Comparison of ENCODE assay signal across 8 cellular contexts in genomic region chr7:141014523-141015395, GRCh38. TPM values are rescaled to one million over a fixed set of nuclear protein-coding genes. Genes with fewer than 3 reads are reported as not detected.
DNase-seq lines count a peak whose midpoint lies in the region; ATAC-seq and TF ChIP-seq lines count a peak whose summit lies in the region.

MRPS33 (minus strand) TSS chr7:141014952; CDS start chr7:141010633, 4,319 bp downstream.

- intact Hi-C loops in PC-3 (cut with micrococcal nuclease) = loop anchor here (1.0 to 5.0 kb wide), 4 partner anchors 90 to 638 kb away; partner anchors contain the start of gene BRAF

- H3K36me3 ChIP-seq in PC-3 (ENCODE audit: low read depth, low read length) = no peaks in the 10 kb centered on the region; the same call in 1 of the 2 replicates

- BruUV-seq in PC-3 (replicated peaks; lab: Mats Ljungman, UMichigan) = TSS peak; percentile 78

- peak within 1 kb of the TSS; percentile 43 for H3K27ac ChIP-seq in PC-3 (ENCODE audit: low read length)

- no peaks in the 10 kb centered on the region for H3K9me2 ChIP-seq in PC-3 (replicated peaks; ENCODE audit: low read length)

- H3K27me3 ChIP-seq in PC-3 (ENCODE audit: low read length) = peaks cover 16% of the 10 kb centered on the region; the same call in 1 of the 2 replicates

- ATAC-seq in GM21619 (IDR thresholded peaks at IDR 0.05; ENCODE audit: unreplicated experiment) = peak; percentile 98
- peak; percentile 97 for ATAC-seq in PC-3

- peaks cover 16% of the 10 kb centered on the region for H3K4me1 ChIP-seq in PC-3 (ENCODE audit: insufficient read depth, low read length)

- no peaks in the 10 kb centered on the region for H4K20me1 ChIP-seq in PC-3 (ENCODE audit: low read length)

- H3F3A ChIP-seq in PC-3 (ENCODE audit: low read length, unreplicated experiment) = peaks cover 7% of the 10 kb centered on the region

- CTCF ChIA-PET in PC-3 (lab: Charles Lee) = interaction anchor here (0.6 kb wide), 2 partner anchors 102 to 361 kb away, joined by 3 read pairs; no protein-coding TSS in a partner anchor

- H3K9ac ChIP-seq in PC-3 (ENCODE audit: low read length) = peak within 1 kb of the TSS; percentile 76

- H3K4me2 ChIP-seq in PC-3 (ENCODE audit: low read length) = peak within 1 kb of the TSS; percentile 93

- peak; percentile 77 for TF ChIP-seq CTCF in PC-3 (conservative IDR thresholded peaks at IDR 0.05; ENCODE audit: low read depth, low read length)
- TF ChIP-seq CTCF in epithelial cell of proximal tubule (conservative IDR thresholded peaks at IDR 0.05; ENCODE audit: low read depth, low read length) = peak; percentile 55

- peak; percentile 96 for DNase-seq in DMS53 treated with DMSO at 0.1 percent for 48 hours (lab: John Stamatoyannopoulos, UW; ENCODE audit: unreplicated experiment)
- DNase-seq in Jurkat, Clone E6-1 (ENCODE audit: low read depth, low spot score) = peak; percentile 97
- DNase-seq in PC-3 = peak; percentile 97
- DNase-seq in activated T-cell treated with anti-CD3 and anti-CD28 coated beads for 48 hours (ENCODE audit: low read depth) = peak; percentile 92
- peak; percentile 79 for DNase-seq in epithelial cell of proximal tubule (ENCODE audit: low read depth)
- DNase-seq in mucosa of gallbladder (ENCODE audit: low spot score) = peak; percentile 96
- DNase-seq in stimulated activated CD8-positive, alpha-beta memory T cell treated with anti-CD3 and anti-CD28 coated beads, Interleukin-4, amount 100 ng/mL, for 4 hours (ENCODE audit: low read depth in 2 of 2, low spot score in 1 of 2) = peak; percentile 88 to 92

- H3K9me3 ChIP-seq in PC-3 (ENCODE audit: low read length) = no peaks in the 10 kb centered on the region

- peak within 1 kb of the TSS; percentile 92 for H3K4me3 ChIP-seq in Jurkat, Clone E6-1 (ENCODE audit: low read length)
- peak within 1 kb of the TSS; percentile 79 for H3K4me3 ChIP-seq in PC-3 (ENCODE audit: low read length)
- peak within 1 kb of the TSS; percentile 78 for H3K4me3 ChIP-seq in epithelial cell of proximal tubule (ENCODE audit: low read depth, low read length)

- peaks cover 28% of the 10 kb centered on the region for H3K79me2 ChIP-seq in PC-3 (ENCODE audit: low read length)

- peak within 1 kb of the TSS; percentile 100 for H2AFZ ChIP-seq in PC-3 (ENCODE audit: low read length)

- POLR2A ChIA-PET in PC-3 (lab: Charles Lee; ENCODE audit: unreplicated experiment) = interaction anchor here (0.6 to 0.7 kb wide), 7 partner anchors 9 to 699 kb away, joined by 3 to 8 read pairs (median 4); no protein-coding TSS in a partner anchor

RNA-seq across cellular contexts. Expression of gene MRPS33, which starts in this region (rescaled TPM):
- polyA plus RNA-seq in Jurkat, Clone E6-1 (2012; ENCODE audit: insufficient read depth, insufficient read length) = 120 TPM
- total RNA-seq in PC-3 (2014; rRNA removed) (38.5 and 57.1 TPM in 2 replicates), epithelial cell of proximal tubule (50.8 and 52.9 TPM in 2 replicates), mucosa of gallbladder (45.0 TPM)

Comparison
In these comparisons a context has a peak if more than half of its experiments do, and no peak if none do; other contexts are left out.
1. Peak in every context shown above with its lines: DNase-seq, ATAC-seq, H3K4me3 ChIP-seq and H3K27ac ChIP-seq.